In the genomic region with DNA sequence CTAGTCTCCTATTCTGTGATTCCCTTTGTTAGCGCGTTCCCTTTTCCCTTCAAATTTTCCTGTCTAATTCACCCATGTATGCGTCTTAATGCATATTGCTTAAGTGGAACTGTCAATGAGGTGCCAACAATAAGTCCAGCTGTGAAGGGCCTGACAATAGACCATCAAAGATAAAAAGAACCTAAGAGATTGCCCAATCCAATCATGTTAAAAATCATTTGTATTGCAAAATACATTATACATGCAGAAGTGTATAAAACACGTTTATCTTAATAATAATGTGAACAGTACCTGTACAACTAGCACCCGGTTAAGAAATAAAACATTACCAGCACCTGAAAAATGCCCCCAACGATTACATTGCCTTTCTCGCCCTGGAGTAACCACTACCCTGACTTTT, we compare ENCODE assay signal across 8 cellular contexts. TPM values are rescaled to one million over a fixed set of nuclear protein-coding genes. Genes with fewer than 3 reads are reported as not detected.
DNase-seq lines count a peak whose midpoint lies in the region; ATAC-seq, FAIRE-seq and TF ChIP-seq lines count a peak whose summit lies in the region.

No MANE protein-coding gene starts in this region.

- peaks cover 14% of the 10 kb centered on the region for H3K27me3 Mint-ChIP-seq in activated naive CD8-positive, alpha-beta T cell treated with anti-CD3 and anti-CD28 coated beads, Interleukin-2, amount 10 ng/mL, durations not matched to agents 7 days and 5 days

- peak overlapping the region; percentile 90 for H3K4me3 Mint-ChIP-seq in activated naive CD8-positive, alpha-beta T cell treated with anti-CD3 and anti-CD28 coated beads, Interleukin-2, amount 10 ng/mL, durations not matched to agents 7 days and 5 days

- no peaks in the 10 kb centered on the region for H3K9me2 ChIP-seq in SK-N-SH

- DNase-seq in SK-N-SH: peak; percentile 17
- no peak for DNase-seq in activated naive CD8-positive, alpha-beta T cell treated with anti-CD3 and anti-CD28 coated beads, Interleukin-2, amount 10 ng/mL, durations not matched to agents 7 days and 5 days
- no peak for DNase-seq in kidney
- no peak for DNase-seq in stimulated activated CD4-positive, alpha-beta T cell treated with anti-CD3 and anti-CD28 coated beads, Interleukin-4, amount 100 ng/mL, for 1 hour
- DNase-seq in activated CD4-positive, alpha-beta T cell treated with anti-CD3 and anti-CD28 coated beads for 48 hours: no peak

- ATAC-seq in SK-N-SH treated with all-trans-retinoic acid at 6 μM for 48 hours (no peak), GM18517 (IDR thresholded peaks at IDR 0.05; ENCODE audit: unreplicated experiment) (no peak)
- ATAC-seq in activated naive CD8-positive, alpha-beta T cell treated with anti-CD3 and anti-CD28 coated beads, Interleukin-2, amount 10 ng/mL, durations not matched to agents 7 days and 5 days (ENCODE audit: low read depth): no peak

- H3K4me2 ChIP-seq in SK-N-SH: peak overlapping the region; percentile 88

- no peaks in the 10 kb centered on the region for H3K9me3 ChIP-seq in SK-N-SH
- H3K9me3 ChIP-seq in kidney (ENCODE audit: control insufficient read depth in 1 of 2, low read length in 2 of 2): no peaks in the 10 kb centered on the region
- no peaks in the 10 kb centered on the region for H3K9me3 ChIP-seq in subcutaneous abdominal adipose tissue (ENCODE audit: control insufficient read depth in 5 of 5, low read length in 5 of 5)

- H3K36me3 ChIP-seq in SK-N-SH (replicated peaks in 1 of 2; ENCODE audit: control insufficient read depth in 1 of 2, insufficient read depth in 2 of 2, low read length in 1 of 2) (peaks cover 2 to 3% of the 10 kb centered on the region in 2 experiments), kidney (ENCODE audit: control insufficient read depth in 1 of 2, insufficient read depth in 2 of 2, low read length in 2 of 2) (no peaks in the 10 kb centered on the region), subcutaneous abdominal adipose tissue (ENCODE audit: control insufficient read depth in 5 of 5, insufficient read depth in 5 of 5, low read length in 5 of 5) (no peaks in the 10 kb centered on the region)

- no peaks in the 10 kb centered on the region for H3K79me2 ChIP-seq in SK-N-SH (ENCODE audit: insufficient read depth)

- peak overlapping the region; percentile 78 to 90 for H3K4me3 ChIP-seq in SK-N-SH (ENCODE audit: low read depth in 2 of 2, low read length in 1 of 2)
- H3K4me3 ChIP-seq in kidney (ENCODE audit: low read length in 2 of 2): peak overlapping the region; percentile 75 to 84
- H3K4me3 ChIP-seq in subcutaneous abdominal adipose tissue (ENCODE audit: low read depth in 1 of 5, low read length in 5 of 5): peak overlapping the region; percentile 82 to 88 (median 86)

- H4K20me1 ChIP-seq in SK-N-SH (ENCODE audit: insufficient read depth): no peaks in the 10 kb centered on the region

- no peak for TF ChIP-seq RAD21 in SK-N-SH (IDR thresholded peaks at IDR 0.05; ENCODE audit: low read length)

- peaks cover 12% of the 10 kb centered on the region for H3K4me1 Mint-ChIP-seq in activated naive CD8-positive, alpha-beta T cell treated with anti-CD3 and anti-CD28 coated beads, Interleukin-2, amount 10 ng/mL, durations not matched to agents 7 days and 5 days

- peaks cover 14 to 15% of the 10 kb centered on the region in 2 experiments for H3K4me1 ChIP-seq in SK-N-SH (ENCODE audit: control insufficient read depth in 1 of 2, insufficient read depth in 2 of 2, low read depth in 1 of 2, low read length in 1 of 2)
- H3K4me1 ChIP-seq in kidney (ENCODE audit: control insufficient read depth in 1 of 2, insufficient read depth in 1 of 2, low read depth in 1 of 2, low read length in 2 of 2): peaks cover 0 to 13% of the 10 kb centered on the region in 2 donors
- peaks cover 4 to 32% (median 31%) of the 10 kb centered on the region in 5 donors for H3K4me1 ChIP-seq in subcutaneous abdominal adipose tissue (ENCODE audit: control insufficient read depth in 5 of 5, insufficient read depth in 5 of 5, low read length in 5 of 5)

- intact Hi-C loops in kidney (cut with DNase I): no loop called here

- no peaks in the 10 kb centered on the region for H3F3A ChIP-seq in SK-N-SH (replicated peaks; ENCODE audit: insufficient read depth)

- H3K27ac ChIP-seq in SK-N-SH (ENCODE audit: low read depth in 2 of 2, low read length in 1 of 2): peak overlapping the region; percentile 77 to 81; a peak in 3 of 4 replicates
- peak overlapping the region; percentile 60 to 92 for H3K27ac ChIP-seq in kidney (ENCODE audit: low read depth in 2 of 2, low read length in 2 of 2)
- peak overlapping the region; percentile 85 for H3K27ac ChIP-seq in subcutaneous abdominal adipose tissue (ENCODE audit: low read depth, low read length)

- no peak for FAIRE-seq in kidney (lab: Jason Lieb, UNC)

- H3K27ac Mint-ChIP-seq in activated naive CD8-positive, alpha-beta T cell treated with anti-CD3 and anti-CD28 coated beads, Interleukin-2, amount 10 ng/mL, durations not matched to agents 7 days and 5 days: peak overlapping the region; percentile 69

- WGBS in SK-N-SH (ENCODE audit: low lambda C conversion rate): 91% methylated on average over 7 of the region's 7 CpGs

- H2AFZ ChIP-seq in SK-N-SH (ENCODE audit: low read depth): peak overlapping the region; percentile 96

- H3K36me3 Mint-ChIP-seq in activated naive CD8-positive, alpha-beta T cell treated with anti-CD3 and anti-CD28 coated beads, Interleukin-2, amount 10 ng/mL, durations not matched to agents 7 days and 5 days: no peaks in the 10 kb centered on the region

- TF ChIP-seq CTCF in SK-N-SH (IDR thresholded peaks at IDR 0.05) (no peak), kidney (IDR thresholded peaks at IDR 0.05; ENCODE audit: borderline replicate concordance, extremely low read depth, insufficient read depth) (no peak)

- no peaks in the 10 kb centered on the region for H3K27me3 ChIP-seq in SK-N-SH (ENCODE audit: insufficient read depth)
- no peaks in the 10 kb centered on the region for H3K27me3 ChIP-seq in subcutaneous abdominal adipose tissue (ENCODE audit: control insufficient read depth in 5 of 5, insufficient read depth in 4 of 5, low read length in 5 of 5)

- TF ChIP-seq EP300 in SK-N-SH (IDR thresholded peaks at IDR 0.05; ENCODE audit: borderline replicate concordance in 1 of 2, low read depth in 1 of 2, low read length in 1 of 2): no peak

- CTCF ChIA-PET in SK-N-SH (lab: Yijun Ruan, JAX): interaction anchor here (0.8 to 2.3 kb wide), 6 partner anchors 10 to 116 kb away, joined by 3 to 22 read pairs (median 4); no protein-coding TSS in a partner anchor

- POLR2A ChIA-PET in SK-N-SH (lab: Yijun Ruan, JAX): interaction anchor here (0.9 kb wide), 1 partner anchor 25 kb away, joined by 3 read pairs; no protein-coding TSS in a partner anchor
- POLR2A ChIA-PET in activated naive CD8-positive, alpha-beta T cell treated with anti-CD3 and anti-CD28 coated beads, Interleukin-2, amount 10 ng/mL, durations not matched to agents 7 days and 5 days (lab: Charles Lee): interaction anchor here (0.9 kb wide), 1 partner anchor 25 kb away, joined by 3 read pairs; no protein-coding TSS in a partner anchor

- peak overlapping the region; percentile 64 for H3K9ac ChIP-seq in SK-N-SH
- peak overlapping the region; percentile 83 to 92 for H3K9ac ChIP-seq in kidney (ENCODE audit: low read length in 2 of 2)
- H3K9ac ChIP-seq in subcutaneous abdominal adipose tissue (ENCODE audit: low read length in 5 of 5): peak overlapping the region; percentile 52 to 86 (median 85)

- H3K9me3 Mint-ChIP-seq in activated naive CD8-positive, alpha-beta T cell treated with anti-CD3 and anti-CD28 coated beads, Interleukin-2, amount 10 ng/mL, durations not matched to agents 7 days and 5 days: peaks cover 6% of the 10 kb centered on the region

TF ChIP-seq in SK-N-SH, 30 proteins besides CTCF, POLR2A, EP300 and RAD21 (continues in another document):
- TF ChIP-seq MXI1 (IDR thresholded peaks at IDR 0.05; ENCODE audit: low read depth, low read length) (no peak), TEAD4 (IDR thresholded peaks at IDR 0.05; ENCODE audit: borderline replicate concordance, insufficient read depth) (no peak)

TF ChIP-seq in SK-N-SH treated with all-trans-retinoic acid at 6 μM for 48 hours, 23 proteins besides CTCF, POLR2A, EP300 and RAD21:
- TF ChIP-seq TCF4 (CRISPR knock-in tag; IDR thresholded peaks at IDR 0.05; ENCODE audit: borderline replicate concordance): no peak
- TF ChIP-seq, protein P1, sequence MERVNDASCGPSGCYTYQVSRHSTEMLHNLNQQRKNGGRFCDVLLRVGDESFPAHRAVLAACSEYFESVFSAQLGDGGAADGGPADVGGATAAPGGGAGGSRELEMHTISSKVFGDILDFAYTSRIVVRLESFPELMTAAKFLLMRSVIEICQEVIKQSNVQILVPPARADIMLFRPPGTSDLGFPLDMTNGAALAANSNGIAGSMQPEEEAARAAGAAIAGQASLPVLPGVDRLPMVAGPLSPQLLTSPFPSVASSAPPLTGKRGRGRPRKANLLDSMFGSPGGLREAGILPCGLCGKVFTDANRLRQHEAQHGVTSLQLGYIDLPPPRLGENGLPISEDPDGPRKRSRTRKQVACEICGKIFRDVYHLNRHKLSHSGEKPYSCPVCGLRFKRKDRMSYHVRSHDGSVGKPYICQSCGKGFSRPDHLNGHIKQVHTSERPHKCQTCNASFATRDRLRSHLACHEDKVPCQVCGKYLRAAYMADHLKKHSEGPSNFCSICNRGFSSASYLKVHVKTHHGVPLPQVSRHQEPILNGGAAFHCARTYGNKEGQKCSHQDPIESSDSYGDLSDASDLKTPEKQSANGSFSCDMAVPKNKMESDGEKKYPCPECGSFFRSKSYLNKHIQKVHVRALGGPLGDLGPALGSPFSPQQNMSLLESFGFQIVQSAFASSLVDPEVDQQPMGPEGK (CRISPR knock-in tag; IDR thresholded peaks at IDR 0.05; ENCODE audit: borderline replicate concordance): no peak
- TF ChIP-seq RARB (CRISPR knock-in tag; IDR thresholded peaks at IDR 0.05): no peak
- no peak for TF ChIP-seq ESRRG (CRISPR knock-in tag; IDR thresholded peaks at IDR 0.05)
- TF ChIP-seq BACH2 (CRISPR knock-in tag; IDR thresholded peaks at IDR 0.05; ENCODE audit: borderline replicate concordance): no peak

RNA-seq across cellular contexts. Expression of gene SPATA6, which starts 0.7 kb away (rescaled TPM):
- polyA plus RNA-seq in SK-N-SH (2012; rRNA removed) (2.4 and 2.5 TPM in 2 replicates), kidney (ENCODE audit: insufficient read depth, low read depth, low replicate concordance) (5.6 TPM)
- 2.8 and 3.3 TPM in 2 replicates for polyA plus RNA-seq in SK-N-SH (2012; cell fraction: cytosol; rRNA removed)
- polyA plus RNA-seq in SK-N-SH (2012; cell fraction: nucleus; rRNA removed): 2.4 and 4.8 TPM in 2 replicates
- 1 to 10 TPM in 1 of 2 experiments, under 1 TPM in 1; 0.83 to 1.9 TPM for total RNA-seq in activated naive CD8-positive, alpha-beta T cell treated with anti-CD3 and anti-CD28 coated beads, Interleukin-2, amount 10 ng/mL, durations not matched to agents 7 days and 5 days
- 32.5 TPM for total RNA-seq in kidney

Comparison
In these comparisons a context has a peak if more than half of its experiments do, and no peak if none do; other contexts are left out.
1. RNA of gene SPATA6, which starts 0.7 kb away (total RNA-seq): 32.5 TPM in kidney (single experiment); 0.83 to 1.9 TPM in activated naive CD8-positive, alpha-beta T cell treated with anti-CD3 and anti-CD28 coated beads, Interleukin-2, amount 10 ng/mL, durations not matched to agents 7 days and 5 days; every median in the first group is over 10 times any median in the second.
2. Peak in every context shown above with its lines, with median percentiles within 50 percentile points of each other: H3K27ac ChIP-seq, H3K4me3 ChIP-seq and H3K9ac ChIP-seq.